29 cellular contexts compared by ENCODE assay signal in the genomic region with DNA sequence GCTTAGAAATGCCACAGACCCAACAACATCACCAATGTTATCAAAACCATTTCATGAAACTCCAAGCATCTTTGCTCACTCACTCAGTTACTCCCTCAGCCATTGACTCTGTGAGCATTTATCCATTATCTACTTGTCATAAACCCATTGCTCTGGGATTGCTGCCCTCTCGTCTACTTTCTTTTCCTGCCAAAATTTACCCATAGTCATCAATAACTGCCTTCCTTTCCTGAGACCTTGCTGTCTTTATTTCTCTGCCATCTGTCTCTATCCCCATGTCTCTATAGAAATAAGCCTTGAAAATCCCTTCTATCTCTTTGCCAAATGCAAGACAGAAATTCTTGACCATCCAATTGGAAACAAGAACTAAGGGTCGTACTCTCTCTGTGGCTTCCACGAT.
"Had no signal": no experiment of that assay in that cellular context is flagged by ENCODE, and none has a peak within 500 bp of the region (broad histone marks: within the 10 kb centered on the region; RNA-seq: fewer than 3 reads in every experiment).

No MANE protein-coding gene starts in this region.

- H3K27ac ChIP-seq: colonic mucosa, epithelial cell of prostate, esophagus squamous epithelium, gastrocnemius medialis, heart right ventricle, left lung, lower lobe of right lung had no signal

- FAIRE-seq: endometrium, islet of Langerhans, keratinocyte had no signal

- H3K4me3 ChIP-seq: colonic mucosa, esophagus squamous epithelium, gastrocnemius medialis, heart right ventricle, left lung, lower lobe of right lung, mucosa of descending colon had no signal

- H3K27ac Mint-ChIP-seq: dendritic cell treated with granulocyte-macrophage colony-stimulating factor and Interleukin-4, amounts not matched to agents 40 ng/mL and 50 ng/mL, for 4 days; effector memory CD8-positive, alpha-beta T cell; endodermal cell; memory B cell; naive B cell had no signal

- H3K4me3 Mint-ChIP-seq: dendritic cell treated with granulocyte-macrophage colony-stimulating factor and Interleukin-4, amounts not matched to agents 40 ng/mL and 50 ng/mL, for 4 days; effector memory CD8-positive, alpha-beta T cell; endodermal cell; memory B cell; naive B cell had no signal

- DNase-seq: colonic mucosa; cortex of kidney; effector CD8-positive, alpha-beta T cell; effector memory CD8-positive, alpha-beta T cell; endodermal cell; erythroblast; esophagus squamous epithelium; foreskin fibroblast; foreskin melanocyte; gastrocnemius medialis; glutamatergic neuron; head of caudate nucleus; heart right ventricle; hippocampal formation; left cardiac atrium; left lung; left ventricle myocardium superior; lower lobe of right lung; mesendoderm; midbrain; mucosa of descending colon; naive B cell had no signal

- H3K9me3 ChIP-seq: colonic mucosa, esophagus squamous epithelium, gastrocnemius medialis, heart right ventricle, left lung, lower lobe of right lung, mucosa of descending colon had no signal

- H3K4me1 ChIP-seq: colonic mucosa, esophagus squamous epithelium, gastrocnemius medialis, heart right ventricle, left lung, lower lobe of right lung had no signal

- H3K36me3 Mint-ChIP-seq: memory B cell, naive B cell had no signal

- ATAC-seq: effector memory CD8-positive, alpha-beta T cell; esophagus mucosa; gastrocnemius medialis; heart right ventricle; left cardiac atrium; left lung; left ventricle myocardium superior; lower lobe of right lung; mucosa of descending colon had no signal

- H3K9me3 Mint-ChIP-seq: dendritic cell treated with granulocyte-macrophage colony-stimulating factor and Interleukin-4, amounts not matched to agents 40 ng/mL and 50 ng/mL, for 4 days; effector memory CD8-positive, alpha-beta T cell; endodermal cell; memory B cell; naive B cell had no signal

- H3K4me1 Mint-ChIP-seq: memory B cell, naive B cell had no signal
